Comparison of ENCODE assay signal across 8 cellular contexts in the genomic region with DNA sequence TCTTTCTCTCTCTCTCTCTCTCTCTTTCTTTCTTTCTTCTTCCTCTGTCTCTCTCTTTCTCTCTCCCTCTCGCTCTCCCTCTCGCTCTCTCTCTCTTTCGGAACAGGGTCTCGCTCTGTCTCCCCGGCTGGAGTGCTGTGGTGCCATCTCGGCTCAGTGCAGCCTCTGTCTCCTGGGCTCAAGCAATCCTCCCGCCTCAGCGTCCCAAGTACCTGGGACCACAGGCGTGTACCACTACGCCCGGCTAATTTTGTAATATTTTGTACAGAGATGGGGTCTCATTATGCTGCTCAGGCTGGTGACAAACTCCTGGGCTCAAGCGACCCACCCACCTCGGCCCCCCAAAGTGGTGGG. TPM values are rescaled to one million over a fixed set of nuclear protein-coding genes. Genes with fewer than 3 reads are reported as not detected.
A peak's percentile ranks its signal among the peaks of the same experiment; 100 is the strongest.
DNase-seq lines count a peak whose midpoint lies in the region; TF ChIP-seq lines count a peak whose summit lies in the region.
"Had no signal": no experiment of that assay in that cellular context is flagged by ENCODE, and none has a peak within 500 bp of the region (broad histone marks: within the 10 kb centered on the region; RNA-seq: fewer than 3 reads in every experiment).

No MANE protein-coding gene starts in this region.

- H3K36me3 ChIP-seq in mammary epithelial cell (ENCODE audit: insufficient read depth, low read length) (no peaks in the 10 kb centered on the region), neuronal stem cell (replicated peaks in 1 of 2; ENCODE audit: control insufficient read depth in 2 of 2, insufficient read depth in 2 of 2, low read length in 2 of 2) (no peaks in the 10 kb centered on the region), left ventricle myocardium inferior (no peaks in the 10 kb centered on the region)

- peak overlapping the region; percentile 97 for H3K14ac ChIP-seq in H9 (ENCODE audit: insufficient read depth, low read length)
- H3K14ac ChIP-seq in neuronal stem cell (ENCODE audit: low read length): no peak overlapping the region

- H3K79me1 ChIP-seq in H9 (ENCODE audit: insufficient read depth, low read depth, low read length, poor library complexity, severe bottlenecking) (no peaks in the 10 kb centered on the region), neuronal stem cell (ENCODE audit: low read depth, low read length) (no peaks in the 10 kb centered on the region)

- TF ChIP-seq POLR2A in NB4 (IDR thresholded peaks at IDR 0.05; ENCODE audit: extremely low read depth, insufficient read length): no peak

- H4K5ac ChIP-seq in H9 (ENCODE audit: insufficient read length, low read depth, low read length): peak overlapping the region; percentile 31

- H3K27me3 ChIP-seq in H9 (ENCODE audit: insufficient read depth, low read length) (no peaks in the 10 kb centered on the region), mammary epithelial cell (ENCODE audit: insufficient read depth, low read length) (no peaks in the 10 kb centered on the region), neuronal stem cell (ENCODE audit: control insufficient read depth in 3 of 3, insufficient read depth in 3 of 3, low read depth in 1 of 3, low read length in 3 of 3) (no peaks in the 10 kb centered on the region), left ventricle myocardium inferior (ENCODE audit: low read depth) (peaks cover 37% of the 10 kb centered on the region)

- H3K79me2 ChIP-seq in H9 (ENCODE audit: insufficient read depth, low read length) (no peaks in the 10 kb centered on the region), mammary epithelial cell (ENCODE audit: insufficient read depth, low read length) (peaks cover 5% of the 10 kb centered on the region)

- TF ChIP-seq CTCF in H9 (conservative IDR thresholded peaks at IDR 0.05) (no peak), NB4 (IDR thresholded peaks at IDR 0.05; ENCODE audit: low read depth, low read length) (no peak), mammary epithelial cell (conservative IDR thresholded peaks at IDR 0.05 in 1 of 2, IDR thresholded peaks at IDR 0.05 in 1 of 2; ENCODE audit: extremely low read depth in 1 of 2, insufficient read depth in 1 of 2, low read depth in 1 of 2, low read length in 2 of 2) (no peak), left ventricle myocardium inferior (IDR thresholded peaks at IDR 0.05; ENCODE audit: borderline replicate concordance) (no peak)

- WGBS in H9 (ENCODE audit: extremely low coverage, insufficient read length, low lambda C conversion rate): no CpG with 5 or more reads among the region's 13 CpGs
- WGBS in mammary epithelial cell (ENCODE audit: low coverage, missing lambda C conversion rate): 81% methylated on average over 10 of the region's 13 CpGs
- WGBS in neuronal stem cell (ENCODE audit: extremely low coverage in 2 of 2, insufficient read length in 2 of 2, insufficient replicate concordance in 1 of 2), 2 donors: no CpG with 5 or more reads among the region's 13 CpGs

- H2BK12ac ChIP-seq in H9 (ENCODE audit: insufficient read length, low read depth, low read length): peak overlapping the region; percentile 98
- H2BK12ac ChIP-seq in neuronal stem cell (ENCODE audit: low read length): peak overlapping the region; percentile 89

- peak overlapping the region in 1 of 2 experiments; percentile 16; a peak in 1 of 5 replicates for H3K4me3 Mint-ChIP-seq in H9
- H3K4me3 Mint-ChIP-seq: nephron progenitor cell had no signal

- no peaks in the 10 kb centered on the region for H3K23me2 ChIP-seq in H9 (ENCODE audit: insufficient read length, low read depth, low read length, poor library complexity, severe bottlenecking)

- H2BK15ac ChIP-seq in H9 (ENCODE audit: low read depth, low read length) (no peak overlapping the region), neuronal stem cell (ENCODE audit: low read length) (no peak overlapping the region)

- H3K23ac ChIP-seq in H9 (ENCODE audit: insufficient read length, low read depth, low read length): no peak overlapping the region
- H3K23ac ChIP-seq in neuronal stem cell (ENCODE audit: low read depth, low read length, poor library complexity): peak overlapping the region; percentile 45

- CTCF ChIA-PET in mammary epithelial cell (lab: Charles Lee; ENCODE audit: low non-redundant PET): interaction anchor here (0.6 to 1.8 kb wide), 5 partner anchors 12 to 362 kb away, joined by 3 to 13 read pairs (median 6); no protein-coding TSS in a partner anchor

- H3K4me3 ChIP-seq in NB4 (ENCODE audit: low read depth, low read length): peak overlapping the region; percentile 61
- no peak overlapping the region for H3K4me3 ChIP-seq in mammary epithelial cell (replicated peaks in 1 of 3; ENCODE audit: insufficient read depth in 1 of 3, low read depth in 2 of 3, low read length in 3 of 3)
- H3K4me3 ChIP-seq in neuronal stem cell (ENCODE audit: low read length in 2 of 2): no peak overlapping the region
- H3K4me3 ChIP-seq in left ventricle myocardium inferior: no peak overlapping the region

- H3K4me1 Mint-ChIP-seq in H9: peaks cover 13 to 14% of the 10 kb centered on the region in 2 experiments

- H3K4me2 ChIP-seq in H9 (ENCODE audit: insufficient read depth, insufficient read length, low read length) (no peak overlapping the region), mammary epithelial cell (ENCODE audit: insufficient read depth, low read depth, low read length) (peak overlapping the region; percentile 55), neuronal stem cell (ENCODE audit: insufficient read depth, low read length, poor library complexity, severe bottlenecking) (no peak overlapping the region)

- no peak overlapping the region for H3K56ac ChIP-seq in H9 (ENCODE audit: insufficient read length, low read depth, low read length)

- TSS peak; percentile 69 for BruUV-seq in mammary epithelial cell (replicated peaks; lab: Mats Ljungman, UMichigan)

- H3K9ac ChIP-seq in H9 (ENCODE audit: extremely low read depth, insufficient read length, low read length) (no peak overlapping the region), mammary epithelial cell (ENCODE audit: insufficient read depth, low read length) (peak overlapping the region; percentile 62), neuronal stem cell (ENCODE audit: low read depth, low read length, poor library complexity) (no peak overlapping the region)

- H3K9me3 ChIP-seq in H9 (ENCODE audit: control insufficient read depth, low read depth, low read length): no peaks in the 10 kb centered on the region
- no peaks in the 10 kb centered on the region for H3K9me3 ChIP-seq in mammary epithelial cell (replicated peaks; ENCODE audit: insufficient read depth, low read length)
- no peaks in the 10 kb centered on the region for H3K9me3 ChIP-seq in neuronal stem cell (replicated peaks in 1 of 2; ENCODE audit: control insufficient read depth in 2 of 2, insufficient read depth in 1 of 2, low read depth in 1 of 2, low read length in 2 of 2)
- no peaks in the 10 kb centered on the region for H3K9me3 ChIP-seq in left ventricle myocardium inferior (replicated peaks)

- H2BK5ac ChIP-seq in H9 (ENCODE audit: insufficient read length, low read length) (peak overlapping the region; percentile 2), neuronal stem cell (ENCODE audit: low read length) (peak overlapping the region; percentile 91)

- no peak overlapping the region for H3T11ph ChIP-seq in H9 (ENCODE audit: low read length)

- dilution Hi-C loops in mammary epithelial cell (cut with HindIII; ENCODE audit: low sequenced_read_pairs): no loop called here

- DNase-seq in H9 (no peak), NB4 (ENCODE audit: low read depth) (peak; percentile 41), mammary epithelial cell (no peak), neuronal stem cell (ENCODE audit: low spot score) (no peak), cerebellar cortex (ENCODE audit: low spot score) (no peak), left ventricle myocardium inferior (no peak), T1000 (lab: John Stamatoyannopoulos, UW) (no peak)

- H2AK5ac ChIP-seq in H9 (ENCODE audit: insufficient read length, low read length) (peak overlapping the region; percentile 67), neuronal stem cell (ENCODE audit: low read depth, low read length) (peak overlapping the region; percentile 30)

- intact Hi-C loops in mammary epithelial cell (cut with micrococcal nuclease) (loop anchor here (1.0 to 2.0 kb wide), 2 partner anchors 93 to 784 kb away; no protein-coding TSS in a partner anchor), left ventricle myocardium inferior (cut with micrococcal nuclease) (loop anchor here (5.0 to 10.0 kb wide), 2 partner anchors 94 to 184 kb away; no protein-coding TSS in a partner anchor)

- peak overlapping the region; percentile 98 for H4K91ac ChIP-seq in H9 (ENCODE audit: insufficient read length, low read depth, low read length)
- H4K91ac ChIP-seq in neuronal stem cell (ENCODE audit: low read depth, low read length, poor library complexity): peak overlapping the region; percentile 96

- H3K27ac ChIP-seq in H9 (ENCODE audit: insufficient read length, low read depth, low read length) (no peak overlapping the region), mammary epithelial cell (ENCODE audit: insufficient read depth, low read depth, low read length) (peak overlapping the region; percentile 76), neuronal stem cell (replicated peaks; ENCODE audit: low read length) (no peak overlapping the region), left ventricle myocardium inferior (replicated peaks) (no peak overlapping the region)

- peak overlapping the region; percentile 98 to 100 (median 98) for H3K27ac Mint-ChIP-seq in H9

- H2AFZ ChIP-seq in H9 (ENCODE audit: low read length) (no peak overlapping the region), mammary epithelial cell (ENCODE audit: low read depth, low read length) (peak overlapping the region; percentile 10), neuronal stem cell (ENCODE audit: low read length) (peak overlapping the region; percentile 92)

- no peak overlapping the region for H2BK20ac ChIP-seq in H9 (ENCODE audit: low read depth, low read length, poor library complexity, severe bottlenecking)

- H3K4me1 ChIP-seq in H9 (ENCODE audit: insufficient read depth, low read length) (no peaks in the 10 kb centered on the region; the same call in 1 of the 2 replicates), mammary epithelial cell (ENCODE audit: insufficient read depth, low read length) (peaks cover 43% of the 10 kb centered on the region), neuronal stem cell (ENCODE audit: control insufficient read depth in 2 of 2, insufficient read depth in 1 of 2, low read depth in 1 of 2, low read length in 2 of 2) (peaks cover 3 to 6% of the 10 kb centered on the region in 2 donors), left ventricle myocardium inferior (peaks cover 14% of the 10 kb centered on the region)

- H3K4ac ChIP-seq in H9 (ENCODE audit: low read depth, low read length): peak overlapping the region; percentile 82; the same call in 1 of the 2 replicates
- no peak overlapping the region for H3K4ac ChIP-seq in neuronal stem cell (ENCODE audit: low read length)

- H3K27me3 Mint-ChIP-seq in H9 (ENCODE audit: low read depth): peaks cover 5% of the 10 kb centered on the region

- H3K18ac ChIP-seq in H9 (ENCODE audit: insufficient read length, low read depth, low read length) (peak overlapping the region; percentile 88), neuronal stem cell (ENCODE audit: low read length) (peak overlapping the region; percentile 91)

- H3K36me3 Mint-ChIP-seq in H9 (ENCODE audit: insufficient read depth in 1 of 3, low read depth in 3 of 3): peaks cover 0 to 3% (median 2%) of the 10 kb centered on the region in 3 experiments; a peak in 2 of 7 replicates

- H3K9me3 Mint-ChIP-seq in H9: no peaks in the 10 kb centered on the region; a peak in 1 of 5 replicates
- H3K9me3 Mint-ChIP-seq: nephron progenitor cell had no signal

- in situ Hi-C loops in mammary epithelial cell (cut with MboI; ENCODE audit: low sequenced_read_pairs in 2 of 2): loop anchor here (5.0 kb wide), 2 partner anchors 74 to 89 kb away; a partner anchor contains a TSS

- H4K20me1 ChIP-seq in H9 (ENCODE audit: control insufficient read depth, insufficient read depth, insufficient read length) (no peaks in the 10 kb centered on the region), mammary epithelial cell (ENCODE audit: insufficient read depth, low read length) (no peaks in the 10 kb centered on the region)

- H4K8ac ChIP-seq in H9 (replicated peaks; ENCODE audit: insufficient read length, low read depth, low read length) (no peak overlapping the region), neuronal stem cell (ENCODE audit: low read depth, low read length) (peak overlapping the region; percentile 52)

- H2BK120ac ChIP-seq in H9 (ENCODE audit: low read depth, low read length, poor library complexity, severe bottlenecking) (peak overlapping the region; percentile 41), neuronal stem cell (ENCODE audit: low read depth, low read length) (no peak overlapping the region)

RNA-seq across cellular contexts. Expression of a gene that starts 12.7 kb away (rescaled TPM):
- total RNA-seq in H9 (2021) (74.5 and 76.2 TPM in 2 replicates), mammary epithelial cell (10 to 100 TPM; 21.7 to 39.0 TPM), left ventricle myocardium inferior (11.7 TPM)
- polyA plus RNA-seq in mammary epithelial cell: 17.0 TPM
- polyA minus RNA-seq in mammary epithelial cell: 45.1 TPM
- 15.3 TPM for polyA plus RNA-seq in neuronal stem cell (2013, experiment 1 of 2)
- polyA plus RNA-seq in neuronal stem cell (2013, experiment 2 of 2): 15.0 TPM
